In genomic region chr7:73606801-73607691, GRCh38 we compare ENCODE assay signal across 1 cellular context.
A peak's percentile ranks its signal among the peaks of the same experiment; 100 is the strongest.
TF ChIP-seq lines count a peak whose summit lies in the region.

No MANE protein-coding gene starts in this region.

TF ChIP-seq in K562, 482 proteins besides CTCF, POLR2A, EP300 and RAD21 (continued from another document and continues in another):
- TF ChIP-seq RB1 (IDR thresholded peaks at IDR 0.05; ENCODE audit: low read depth) (peak; percentile 45; the same call in 1 of the 2 replicates), STAG1 (CRISPR knock-in tag; IDR thresholded peaks at IDR 0.05; ENCODE audit: borderline replicate concordance) (peak; percentile 64; the same call in 1 of the 2 replicates), HOMEZ (CRISPR knock-in tag; IDR thresholded peaks at IDR 0.05) (no peak), E2F5 (CRISPR knock-in tag; IDR thresholded peaks at IDR 0.05) (0 out of 2 replicates have a peak, but pooled peaks have one; percentile 20), RBM15 (IDR thresholded peaks at IDR 0.05; ENCODE audit: insufficient read depth, low read length) (no peak), HMG20A (CRISPR knock-in tag; conservative IDR thresholded peaks at IDR 0.05) (no peak), YY1 (IDR thresholded peaks at IDR 0.05; ENCODE audit: borderline replicate concordance in 1 of 3, control insufficient read depth in 1 of 3, extremely low read depth in 1 of 3, insufficient read depth in 3 of 3, insufficient read length in 1 of 3, insufficient replicate concordance in 2 of 3, low read depth in 1 of 3, low read length in 2 of 3) (peak in 1 of 3 experiments; percentile 19), ZSCAN29 (IDR thresholded peaks at IDR 0.05) (no peak), TAF15 (IDR thresholded peaks at IDR 0.05; ENCODE audit: low read depth, low read length) (no peak), ZNF239 (CRISPR knock-in tag; IDR thresholded peaks at IDR 0.05) (no peak), GABPB1 (CRISPR knock-in tag; IDR thresholded peaks at IDR 0.05) (0 out of 2 replicates have a peak, but pooled peaks have one; percentile 13), ZNF830 (CRISPR knock-in tag; IDR thresholded peaks at IDR 0.05) (no peak), ARID2 (IDR thresholded peaks at IDR 0.05) (peak; percentile 81; the same call in 1 of the 2 replicates), CC2D1A (IDR thresholded peaks at IDR 0.05) (peak; percentile 67; the same call in 1 of the 2 replicates), ZNF785 (CRISPR knock-in tag; IDR thresholded peaks at IDR 0.05) (no peak), ZBTB7A (IDR thresholded peaks at IDR 0.05; ENCODE audit: borderline replicate concordance, control insufficient read depth, low read depth, low read length) (peak; percentile 95), ZBTB26 (CRISPR knock-in tag; IDR thresholded peaks at IDR 0.05) (no peak), MAZ (CRISPR knock-in tag; conservative IDR thresholded peaks at IDR 0.05 in 1 of 2, IDR thresholded peaks at IDR 0.05 in 1 of 2) (peak; percentile 40 to 67; a peak in 3 of 4 replicates), SMC3 (conservative IDR thresholded peaks at IDR 0.05; ENCODE audit: insufficient read depth, low read depth, low read length) (peak; percentile 98), ATF7 (IDR thresholded peaks at IDR 0.05) (0 out of 2 replicates have a peak, but pooled peaks have one; percentile 15), ZNF740 (CRISPR knock-in tag; IDR thresholded peaks at IDR 0.05) (0 out of 2 replicates have a peak, but pooled peaks have one; percentile 45), ZNF740 (tag; IDR thresholded peaks at IDR 0.05) (no peak), BRF1 (IDR thresholded peaks at IDR 0.05; ENCODE audit: borderline replicate concordance, extremely low read depth, insufficient read length) (no peak), SOX6 (IDR thresholded peaks at IDR 0.05) (no peak), RBM34 (IDR thresholded peaks at IDR 0.05; ENCODE audit: borderline replicate concordance, insufficient read depth, low read length) (no peak), POLR2G (IDR thresholded peaks at IDR 0.05; ENCODE audit: low read depth, low read length) (peak; percentile 46; the same call in 1 of the 2 replicates), PML (IDR thresholded peaks at IDR 0.05; ENCODE audit: low read length) (no peak), CREB1 (IDR thresholded peaks at IDR 0.05) (no peak; the same call in 1 of the 2 replicates), CREB1 (CRISPR knock-in tag; IDR thresholded peaks at IDR 0.05) (no peak), THAP12 (CRISPR knock-in tag; IDR thresholded peaks at IDR 0.05) (no peak), ARID3B (CRISPR knock-in tag; IDR thresholded peaks at IDR 0.05; ENCODE audit: borderline replicate concordance) (0 out of 2 replicates have a peak, but pooled peaks have one; percentile 22), VEZF1 (CRISPR knock-in tag; IDR thresholded peaks at IDR 0.05) (0 out of 2 replicates have a peak, but pooled peaks have one; percentile 7), POLR2AphosphoS2 (IDR thresholded peaks at IDR 0.05; ENCODE audit: low read length) (peak; percentile 53; the same call in 1 of the 2 replicates), TFAP4 (CRISPR knock-in tag; IDR thresholded peaks at IDR 0.05; ENCODE audit: borderline replicate concordance) (peak; percentile 43; the same call in 1 of the 2 replicates), ZNF408 (CRISPR knock-in tag; IDR thresholded peaks at IDR 0.05; ENCODE audit: low read depth) (no peak), NR3C1 (CRISPR knock-in tag; IDR thresholded peaks at IDR 0.05) (peak; percentile 46; the same call in 1 of the 2 replicates), THRB (CRISPR knock-in tag; conservative IDR thresholded peaks at IDR 0.05) (peak; percentile 34; the same call in 1 of the 2 replicates), JUND (IDR thresholded peaks at IDR 0.05; ENCODE audit: borderline replicate concordance, low read depth, low read length) (peak; percentile 37), JUND (tag; IDR thresholded peaks at IDR 0.05; ENCODE audit: borderline replicate concordance, low read depth, low read length) (no peak), USF1 (CRISPR knock-in tag; IDR thresholded peaks at IDR 0.05) (peak; percentile 28; the same call in 1 of the 2 replicates), SFPQ (IDR thresholded peaks at IDR 0.05; ENCODE audit: low read depth, low read length) (no peak), DEAF1 (CRISPR knock-in tag; IDR thresholded peaks at IDR 0.05) (peak; percentile 43), COPS2 (conservative IDR thresholded peaks at IDR 0.05) (no peak)
